ENCODE assay signal across 22 cellular contexts in genomic region chr12:2231956-2232355, GRCh38.
"Had no signal": no experiment of that assay in that cellular context is flagged by ENCODE, and none has a peak within 500 bp of the region (broad histone marks: within the 10 kb centered on the region; RNA-seq: fewer than 3 reads in every experiment).

No MANE protein-coding gene starts in this region.

- DNase-seq: colonic mucosa; dermis blood vessel endothelial cell; erythroblast; glutamatergic neuron; left cardiac atrium; left ventricle myocardium superior; mesendoderm; naive thymus-derived CD4-positive, alpha-beta T cell; nephron progenitor cell; right lobe of liver; stimulated activated CD4-positive, alpha-beta T cell treated with anti-CD3 and anti-CD28 coated beads, Interleukin-2, amount 100 ng/mL, for 24 hours; stimulated activated CD4-positive, alpha-beta T cell treated with anti-CD3 and anti-CD28 coated beads, Interleukin-4, amount 100 ng/mL, for 4 hours; stimulated activated naive CD4-positive, alpha-beta T cell; stomach; trophoblast cell had no signal

- H2AFZ ChIP-seq: parathyroid adenoma had no signal

- ATAC-seq: gastroesophageal sphincter; naive thymus-derived CD4-positive, alpha-beta T cell; right lobe of liver had no signal

- H3K27ac ChIP-seq: colonic mucosa, gastroesophageal sphincter, parathyroid adenoma, prostate gland, right lobe of liver, skin epidermis, stomach had no signal

- H3K36me3 ChIP-seq: colonic mucosa, gastroesophageal sphincter, prostate gland, right lobe of liver, stomach had no signal

- H3K36me3 Mint-ChIP-seq: naive thymus-derived CD4-positive, alpha-beta T cell had no signal

- H3K9ac ChIP-seq: parathyroid adenoma had no signal

- H3K4me3 ChIP-seq: colonic mucosa, gastroesophageal sphincter, lung, prostate gland, right lobe of liver, skin epidermis, stomach had no signal

- H3K27me3 ChIP-seq: colonic mucosa, gastroesophageal sphincter, right lobe of liver had no signal

- H3K27ac Mint-ChIP-seq: naive thymus-derived CD4-positive, alpha-beta T cell; nephron progenitor cell had no signal

- H3K4me3 Mint-ChIP-seq: naive thymus-derived CD4-positive, alpha-beta T cell; nephron progenitor cell had no signal

- FAIRE-seq: endothelial cell of umbilical vein, keratinocyte had no signal

- H3K9me3 ChIP-seq: colonic mucosa, gastroesophageal sphincter, prostate gland, right lobe of liver, stomach had no signal

- H3K4me1 ChIP-seq: colonic mucosa, parathyroid adenoma, prostate gland, right lobe of liver had no signal

- H3K79me2 ChIP-seq: parathyroid adenoma had no signal

- H3K4me1 Mint-ChIP-seq: naive thymus-derived CD4-positive, alpha-beta T cell had no signal
